Comparison of ENCODE assay signal across 8 cellular contexts in genomic region chr11:123059056-123059920, GRCh38. TPM values are rescaled to one million over a fixed set of nuclear protein-coding genes. Genes with fewer than 3 reads are reported as not detected.
DNase-seq lines count a peak whose midpoint lies in the region; ATAC-seq and TF ChIP-seq lines count a peak whose summit lies in the region.
"Not testable (repeated sequence)": the region's sequence is repeated elsewhere in the genome, so short reads cannot be mapped to it uniquely, and the experiment has no call there.

No MANE protein-coding gene starts in this region.

- H3K27me3 Mint-ChIP-seq in naive thymus-derived CD4-positive, alpha-beta T cell, result not testable (repeated sequence)

- not testable (repeated sequence) for BruUV-seq in PC-3 (replicated peaks; lab: Mats Ljungman, UMichigan)

- H3K27ac ChIP-seq in ACC112 (ENCODE audit: low read depth, low read length), result peak overlapping the region; percentile 22
- H3K27ac ChIP-seq in PC-3 (ENCODE audit: low read length); colonic mucosa; right cardiac atrium (ENCODE audit: low read length): not testable (repeated sequence)
- peak overlapping the region; percentile 96 for H3K27ac ChIP-seq in naive thymus-derived CD4-positive, alpha-beta T cell (ENCODE audit: low read depth, low read length)

- not testable (repeated sequence) for H3K9me2 ChIP-seq in PC-3 (replicated peaks; ENCODE audit: low read length)

- peaks cover 73% of the 10 kb centered on the region for H3F3A ChIP-seq in PC-3 (ENCODE audit: low read length, unreplicated experiment)

- H3K4me3 Mint-ChIP-seq in naive thymus-derived CD4-positive, alpha-beta T cell, result peak overlapping the region; percentile 87 to 100 (median 99)

- H4K20me1 ChIP-seq in PC-3 (ENCODE audit: low read length), result peaks cover 75% of the 10 kb centered on the region

- not testable (repeated sequence) for ATAC-seq in PC-3; right cardiac atrium; naive thymus-derived CD4-positive, alpha-beta T cell

- H3K4me1 ChIP-seq in ACC112 (ENCODE audit: control insufficient read depth, insufficient read depth, low read length, unreplicated experiment) (peaks cover 38% of the 10 kb centered on the region), PC-3 (ENCODE audit: insufficient read depth, low read length) (peaks cover 37% of the 10 kb centered on the region), colonic mucosa (peaks cover 13% of the 10 kb centered on the region)
- not testable (repeated sequence) for H3K4me1 ChIP-seq in right cardiac atrium (ENCODE audit: control insufficient read depth, insufficient read depth, low read length)
- H3K4me1 ChIP-seq in naive thymus-derived CD4-positive, alpha-beta T cell (ENCODE audit: control insufficient read depth in 2 of 2, insufficient read depth in 2 of 2, low read length in 2 of 2), result peaks cover 52 to 72% of the 10 kb centered on the region in 2 donors

- peaks cover 0 to 16% (median 0%) of the 10 kb centered on the region in 11 donors for H3K9me3 Mint-ChIP-seq in naive thymus-derived CD4-positive, alpha-beta T cell

- not testable (repeated sequence) for TF ChIP-seq CTCF in PC-3 (conservative IDR thresholded peaks at IDR 0.05; ENCODE audit: low read depth, low read length); colonic mucosa (IDR thresholded peaks at IDR 0.05)

- H3K79me2 ChIP-seq in ACC112 (ENCODE audit: control insufficient read depth, insufficient read depth, low read length, unreplicated experiment) (peaks cover 69% of the 10 kb centered on the region), PC-3 (ENCODE audit: low read length) (peaks cover 73% of the 10 kb centered on the region)

- H3K27ac Mint-ChIP-seq in naive thymus-derived CD4-positive, alpha-beta T cell, result peak overlapping the region; percentile 92 to 100 (median 99)

- peaks cover 66% of the 10 kb centered on the region for H3K36me3 ChIP-seq in ACC112 (ENCODE audit: insufficient read depth, low read length)
- H3K36me3 ChIP-seq in PC-3 (ENCODE audit: low read depth, low read length), result peaks cover 69% of the 10 kb centered on the region
- H3K36me3 ChIP-seq in colonic mucosa, result peaks cover 16% of the 10 kb centered on the region
- peaks cover 50 to 75% (median 58%) of the 10 kb centered on the region in 3 experiments for H3K36me3 ChIP-seq in naive thymus-derived CD4-positive, alpha-beta T cell (ENCODE audit: control insufficient read depth in 2 of 3, insufficient read depth in 3 of 3, low read length in 3 of 3)

- H3K4me3 ChIP-seq in ACC112 (ENCODE audit: low read depth, low read length) (peak overlapping the region; percentile 87), PC-3 (ENCODE audit: low read length) (peak overlapping the region; percentile 95), colonic mucosa (peak overlapping the region; percentile 73), right cardiac atrium (ENCODE audit: low read length) (peak overlapping the region; percentile 92)
- H3K4me3 ChIP-seq in naive thymus-derived CD4-positive, alpha-beta T cell (ENCODE audit: low read length), result peak overlapping the region; percentile 91

- CTCF ChIA-PET in PC-3 (lab: Charles Lee), result not testable (repeated sequence)
- CTCF ChIA-PET in naive thymus-derived CD4-positive, alpha-beta T cell (lab: Charles Lee), result interaction anchor here (1.0 to 9.3 kb wide), 7 partner anchors 11 to 188 kb away, joined by 3 to 119 read pairs (median 4); no protein-coding TSS in a partner anchor

- H3K36me3 Mint-ChIP-seq in naive thymus-derived CD4-positive, alpha-beta T cell, result peaks cover 24 to 74% (median 67%) of the 10 kb centered on the region in 5 donors

- H3K9ac ChIP-seq in PC-3 (ENCODE audit: low read length), result peak overlapping the region; percentile 99
- peak overlapping the region in 1 of 2 donors; percentile 51 for H3K9ac ChIP-seq in colonic mucosa (ENCODE audit: low read depth in 2 of 2, low read length in 2 of 2)

- POLR2A ChIA-PET in PC-3 (lab: Charles Lee; ENCODE audit: unreplicated experiment), result interaction anchor here (0.6 to 0.7 kb wide), 2 partner anchors 47 to 182 kb away, joined by 3 to 12 read pairs; no protein-coding TSS in a partner anchor
- POLR2A ChIA-PET in naive thymus-derived CD4-positive, alpha-beta T cell (lab: Charles Lee), result interaction anchor here (0.5 to 24.1 kb wide), 9 partner anchors 12 to 1602 kb away, joined by 3 to 653 read pairs (median 6); no protein-coding TSS in a partner anchor

- H3K9me3 ChIP-seq in PC-3 (ENCODE audit: low read length); colonic mucosa; right cardiac atrium (ENCODE audit: control insufficient read depth, low read length); naive thymus-derived CD4-positive, alpha-beta T cell (ENCODE audit: control insufficient read depth in 2 of 3, low read length in 3 of 3): not testable (repeated sequence)

- intact Hi-C loops in PC-3 (cut with micrococcal nuclease), result loop anchor here (10.0 kb wide), 1 partner anchor 194 kb away; no protein-coding TSS in a partner anchor
- intact Hi-C loops in colonic mucosa (cut with DNase I), result loop anchor here (10.0 kb wide), 1 partner anchor 174 kb away; the partner anchor contains the start of gene JHY
- intact Hi-C loops in right cardiac atrium (cut with DNase I), result loop anchor here in 2 of 4 donors (10.0 kb wide), 1 partner anchor 194 kb away; no protein-coding TSS in a partner anchor
- intact Hi-C loops in naive thymus-derived CD4-positive, alpha-beta T cell (cut with micrococcal nuclease), result loop anchor here in 1 of 2 donors (10.0 kb wide), 1 partner anchor 194 kb away; no protein-coding TSS in a partner anchor

- DNase-seq in PC-3; colonic mucosa; right cardiac atrium; naive thymus-derived CD4-positive, alpha-beta T cell: not testable (repeated sequence)
- DNase-seq in activated T-cell treated with anti-CD3 and anti-CD28 coated beads, Interleukin-2, amount 50 U/mL, for 48 hours, result peak; percentile 34 to 43
- peak; percentile 29 for DNase-seq in stimulated activated CD4-positive, alpha-beta T cell treated with anti-CD3 and anti-CD28 coated beads, Interleukin-15, amount 100 ng/mL, for 24 hours

- 36% methylated on average over 18 of the region's 18 CpGs for WGBS in right cardiac atrium

- not testable (repeated sequence) for H2AFZ ChIP-seq in ACC112 (ENCODE audit: low read length, unreplicated experiment); PC-3 (ENCODE audit: low read length)

- TF ChIP-seq POLR2A in GM18526 (IDR thresholded peaks at IDR 0.05; ENCODE audit: extremely low read depth, insufficient read length), result peak; percentile 17

- peaks cover 53 to 83% (median 71%) of the 10 kb centered on the region in 7 donors for H3K4me1 Mint-ChIP-seq in naive thymus-derived CD4-positive, alpha-beta T cell

- not testable (repeated sequence) for H3K27me3 ChIP-seq in ACC112 (ENCODE audit: insufficient read depth, low read length); PC-3 (ENCODE audit: low read length); colonic mucosa; right cardiac atrium (ENCODE audit: control insufficient read depth, insufficient read depth); naive thymus-derived CD4-positive, alpha-beta T cell (ENCODE audit: control insufficient read depth in 2 of 2, insufficient read depth in 2 of 2, low read length in 2 of 2)

- peak overlapping the region; percentile 85 for H3K4me2 ChIP-seq in PC-3 (ENCODE audit: low read length)

RNA-seq across cellular contexts. Expression of gene HSPA8, which starts 2.6 kb away (rescaled TPM):
- total RNA-seq in PC-3 (2014; rRNA removed), result 2,396 and 2,484 TPM in 2 replicates
- total RNA-seq in colonic mucosa, result 100 to 1,000 TPM; 565 to 901 TPM
- 1,000 to 10,000 TPM in 2 of 4 donors, 100 to 1,000 TPM in 2; 778 to 1,250 (median 962) TPM for total RNA-seq in right cardiac atrium
- polyA plus RNA-seq in right cardiac atrium, result 275 TPM
- total RNA-seq in naive thymus-derived CD4-positive, alpha-beta T cell, result 1,000 to 10,000 TPM in 1 of 5 experiments, 100 to 1,000 TPM in 4; 763 to 2,366 (median 830) TPM
- polyA plus RNA-seq in naive thymus-derived CD4-positive, alpha-beta T cell, result 1,000 to 10,000 TPM; 1,206 to 1,808 TPM
